ENCODE assay signal across 1 cellular context in genomic region chr10:44010873-44011602, GRCh38.
TF ChIP-seq lines count a peak whose summit lies in the region.

No MANE protein-coding gene starts in this region.

TF ChIP-seq in GM12878, 131 proteins besides CTCF, POLR2A, EP300 and RAD21 (continued from another document and continues in another):
- peak; percentile 90 for TF ChIP-seq ZNF687 (IDR thresholded peaks at IDR 0.05)
- TF ChIP-seq JUND (IDR thresholded peaks at IDR 0.05; ENCODE audit: low read depth, low read length) = 0 out of 2 replicates have a peak, but pooled peaks have one; percentile 31
- peak; percentile 96 for TF ChIP-seq TCF12 (IDR thresholded peaks at IDR 0.05; ENCODE audit: low read depth, low read length)
- TF ChIP-seq HDAC2 (IDR thresholded peaks at IDR 0.05) = no peak
- TF ChIP-seq MXI1 (IDR thresholded peaks at IDR 0.05; ENCODE audit: low read depth, low read length) = no peak
- 0 out of 2 replicates have a peak, but pooled peaks have one; percentile 39 for TF ChIP-seq NBN (IDR thresholded peaks at IDR 0.05)
- peak; percentile 59; the same call in 1 of the 2 replicates for TF ChIP-seq ELK1 (IDR thresholded peaks at IDR 0.05; ENCODE audit: low read depth, low read length)
- peak; percentile 59; the same call in 1 of the 2 replicates for TF ChIP-seq MAX (IDR thresholded peaks at IDR 0.05; ENCODE audit: low read depth, low read length)
- no peak for TF ChIP-seq SRF (IDR thresholded peaks at IDR 0.05; ENCODE audit: low read depth in 2 of 2, low read length in 2 of 2)
- 0 out of 2 replicates have a peak, but pooled peaks have one; percentile 39 for TF ChIP-seq CBFB (IDR thresholded peaks at IDR 0.05; ENCODE audit: low read depth)
- peak; percentile 77; the same call in 1 of the 2 replicates for TF ChIP-seq PAX5 (IDR thresholded peaks at IDR 0.05; ENCODE audit: borderline replicate concordance, low read depth, low read length)
- no peak for TF ChIP-seq ZBTB33 (IDR thresholded peaks at IDR 0.05)
- no peak for TF ChIP-seq ZNF207 (IDR thresholded peaks at IDR 0.05; ENCODE audit: borderline replicate concordance)
- peak; percentile 97 for TF ChIP-seq TCF3 (IDR thresholded peaks at IDR 0.05; ENCODE audit: borderline replicate concordance, insufficient read depth, low read depth, low read length)
- TF ChIP-seq ZNF274 (IDR thresholded peaks at IDR 0.05; ENCODE audit: insufficient read depth, insufficient read length) = no peak
- TF ChIP-seq ATF2 (IDR thresholded peaks at IDR 0.05; ENCODE audit: low read length) = peak; percentile 82
- TF ChIP-seq NFYA (IDR thresholded peaks at IDR 0.05; ENCODE audit: borderline replicate concordance, low read depth, low read length) = no peak
- TF ChIP-seq MEF2B (IDR thresholded peaks at IDR 0.05; ENCODE audit: partially characterized antibody, poor library complexity, severe bottlenecking) = peak; percentile 89
- peak in 1 of 2 experiments; percentile 38; a peak in 1 of 4 replicates for TF ChIP-seq CEBPB (IDR thresholded peaks at IDR 0.05; ENCODE audit: borderline replicate concordance in 1 of 2, low read depth in 2 of 2, low read length in 2 of 2)
- peak; percentile 96 for TF ChIP-seq ATF7 (IDR thresholded peaks at IDR 0.05; ENCODE audit: low read depth)
- TF ChIP-seq TAF1 (IDR thresholded peaks at IDR 0.05; ENCODE audit: borderline replicate concordance, low read depth, low read length) = 0 out of 2 replicates have a peak, but pooled peaks have one; percentile 16
- TF ChIP-seq BCL3 (IDR thresholded peaks at IDR 0.05; ENCODE audit: borderline replicate concordance, insufficient read depth, low read depth, low read length, poor library complexity, severe bottlenecking) = peak; percentile 55
- no peak for TF ChIP-seq GABPA (IDR thresholded peaks at IDR 0.05; ENCODE audit: low read depth)
- no peak for TF ChIP-seq REST (IDR thresholded peaks at IDR 0.05; ENCODE audit: low read depth, low read length)
- TF ChIP-seq CBX5 (IDR thresholded peaks at IDR 0.05; ENCODE audit: low read depth) = peak; percentile 56; the same call in 1 of the 2 replicates
- peak; percentile 88 for TF ChIP-seq JUNB (IDR thresholded peaks at IDR 0.05)
- peak; percentile 24; the same call in 1 of the 2 replicates for TF ChIP-seq RELB (IDR thresholded peaks at IDR 0.05; ENCODE audit: low read depth)
- no peak for TF ChIP-seq SKIL (IDR thresholded peaks at IDR 0.05; ENCODE audit: low read depth, poor library complexity, severe bottlenecking)
- TF ChIP-seq POU2F2 (IDR thresholded peaks at IDR 0.05; ENCODE audit: borderline replicate concordance, low read depth, low read length) = 0 out of 3 replicates have a peak, but pooled peaks have one; percentile 11
- TF ChIP-seq USF2 (IDR thresholded peaks at IDR 0.05; ENCODE audit: borderline replicate concordance, low read depth, low read length) = no peak; the same call in 1 of the 2 replicates
- peak; percentile 87 for TF ChIP-seq NR2F1 (conservative IDR thresholded peaks at IDR 0.05)
- TF ChIP-seq NFIC (IDR thresholded peaks at IDR 0.05; ENCODE audit: low read depth, low read length) = peak; percentile 89; the same call in 1 of the 2 replicates
- TF ChIP-seq RUNX3 (IDR thresholded peaks at IDR 0.05; ENCODE audit: low read length) = peak; percentile 51
- no peak for TF ChIP-seq KLF5 (IDR thresholded peaks at IDR 0.05; ENCODE audit: partially characterized antibody)
- peak; percentile 68 for TF ChIP-seq IKZF1 (conservative IDR thresholded peaks at IDR 0.05)
- no peak for TF ChIP-seq STAT3 (IDR thresholded peaks at IDR 0.05; ENCODE audit: low read depth, low read length)
- TF ChIP-seq SPI1 (IDR thresholded peaks at IDR 0.05; ENCODE audit: borderline replicate concordance, insufficient read depth, low read depth, low read length) = peak; percentile 16; the same call in 1 of the 2 replicates
- TF ChIP-seq FOXK2 (IDR thresholded peaks at IDR 0.05) = no peak
- TF ChIP-seq IRF4 (IDR thresholded peaks at IDR 0.05; ENCODE audit: low read depth, low read length) = 0 out of 2 replicates have a peak, but pooled peaks have one; percentile 43
- peak; percentile 83; the same call in 1 of the 2 replicates for TF ChIP-seq ZBED1 (IDR thresholded peaks at IDR 0.05; ENCODE audit: borderline replicate concordance)
- peak in 1 of 2 experiments; percentile 84; a peak in 2 of 4 replicates for TF ChIP-seq ETV6 (conservative IDR thresholded peaks at IDR 0.05 in 1 of 2, IDR thresholded peaks at IDR 0.05 in 1 of 2; ENCODE audit: borderline replicate concordance in 1 of 2, low read depth in 1 of 2)
- peak; percentile 71 for TF ChIP-seq CREM (IDR thresholded peaks at IDR 0.05; ENCODE audit: low read depth)
